24 cellular contexts compared by ENCODE assay signal in the genomic region with DNA sequence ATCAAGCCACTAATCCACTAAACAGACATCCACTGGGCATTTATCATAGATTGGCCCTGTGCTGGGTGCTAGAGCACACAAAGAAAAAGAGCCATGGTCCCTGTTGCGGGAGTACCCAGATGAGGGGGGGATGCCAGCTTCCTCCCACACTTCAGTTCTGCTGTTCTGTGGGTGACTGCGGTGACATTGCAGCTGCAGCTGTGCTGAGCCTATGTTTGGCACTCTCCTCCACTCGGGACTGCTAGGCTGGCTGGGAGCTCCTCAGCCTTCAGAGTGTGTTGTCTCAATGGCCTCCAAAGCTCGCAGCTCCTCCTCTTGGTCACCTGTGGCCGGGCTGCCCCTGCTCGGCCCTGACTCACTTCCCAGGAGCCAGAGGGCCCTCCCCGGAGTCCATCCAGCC.
DNase-seq lines count a peak whose midpoint lies in the region; ATAC-seq and TF ChIP-seq lines count a peak whose summit lies in the region.
"Had no signal": no experiment of that assay in that cellular context is flagged by ENCODE, and none has a peak within 500 bp of the region (broad histone marks: within the 10 kb centered on the region; RNA-seq: fewer than 3 reads in every experiment).

No MANE protein-coding gene starts in this region.

- peak; percentile 7 for DNase-seq in myocyte (ENCODE audit: low read depth)
- peak; percentile 22 for DNase-seq in osteoblast (ENCODE audit: insufficient read length, low spot score, missing footprints)
- DNase-seq in head of caudate nucleus, result no peak
- no peak for DNase-seq in activated naive CD8-positive, alpha-beta T cell treated with anti-CD3 and anti-CD28 coated beads for 36 hours
- DNase-seq: 8988T; ACHN; BE2C; C1 segment of cervical spinal cord; CD4-positive, alpha-beta memory T cell; CD4-positive, CD25-positive, alpha-beta regulatory T cell; CD8-positive, alpha-beta memory T cell; COR-L47; DMS 273 treated with DMSO at 0.1 percent for 48 hours; DMS153; DMS53; DMS79; DND-41; EL; GDM1 had no signal

- no peak overlapping the region for H2AFZ ChIP-seq in osteoblast (ENCODE audit: low read length)

- no peaks in the 10 kb centered on the region for H3K4me1 Mint-ChIP-seq in activated naive CD8-positive, alpha-beta T cell treated with anti-CD3 and anti-CD28 coated beads for 36 hours
- H3K4me1 Mint-ChIP-seq: CD14-positive monocyte; CD4-positive, alpha-beta memory T cell; CD8-positive, alpha-beta memory T cell had no signal

- H3K27ac ChIP-seq in BLaER1 treated with 17β-estradiol and CSF1 and Interleukin-3, amounts not matched to agents 10 nM and 100 nM, result no peak overlapping the region
- H3K27ac ChIP-seq in osteoblast (ENCODE audit: low read depth, low read length), result no peak overlapping the region

- H3K36me3 Mint-ChIP-seq in activated naive CD8-positive, alpha-beta T cell treated with anti-CD3 and anti-CD28 coated beads for 36 hours, result no peaks in the 10 kb centered on the region
- H3K36me3 Mint-ChIP-seq: CD14-positive monocyte; CD4-positive, alpha-beta memory T cell; CD4-positive, CD25-positive, alpha-beta regulatory T cell; CD8-positive, alpha-beta memory T cell had no signal

- H3K27me3 Mint-ChIP-seq in activated naive CD8-positive, alpha-beta T cell treated with anti-CD3 and anti-CD28 coated beads for 36 hours, result no peaks in the 10 kb centered on the region
- H3K27me3 Mint-ChIP-seq: CD4-positive, alpha-beta memory T cell; CD4-positive, CD25-positive, alpha-beta regulatory T cell; CD8-positive, alpha-beta memory T cell had no signal

- peaks cover 0 to 4% (median 0%) of the 10 kb centered on the region in 11 experiments; a peak in 2 of 22 replicates for H4K20me1 ChIP-seq in BLaER1 treated with 17β-estradiol and CSF1 and Interleukin-3, amounts not matched to agents 10 nM and 100 nM
- no peaks in the 10 kb centered on the region for H4K20me1 ChIP-seq in osteoblast (ENCODE audit: insufficient read depth, low read length)

- H3K4me3 Mint-ChIP-seq in activated naive CD8-positive, alpha-beta T cell treated with anti-CD3 and anti-CD28 coated beads for 36 hours, result no peak overlapping the region
- H3K4me3 Mint-ChIP-seq: CD14-positive monocyte; CD4-positive, CD25-positive, alpha-beta regulatory T cell; CD8-positive, alpha-beta memory T cell had no signal

- no peak overlapping the region for H3K27ac Mint-ChIP-seq in activated naive CD8-positive, alpha-beta T cell treated with anti-CD3 and anti-CD28 coated beads for 36 hours
- H3K27ac Mint-ChIP-seq: CD14-positive monocyte; CD4-positive, alpha-beta memory T cell; CD4-positive, CD25-positive, alpha-beta regulatory T cell; CD8-positive, alpha-beta memory T cell had no signal

- peaks cover 98 to 100% (median 100%) of the 10 kb centered on the region in 11 experiments for H3K27me3 ChIP-seq in BLaER1 treated with 17β-estradiol and CSF1 and Interleukin-3, amounts not matched to agents 10 nM and 100 nM
- no peaks in the 10 kb centered on the region for H3K27me3 ChIP-seq in osteoblast (ENCODE audit: insufficient read depth, low read length)
- H3K27me3 ChIP-seq: BE2C had no signal

- TF ChIP-seq CTCF in osteoblast (IDR thresholded peaks at IDR 0.05; ENCODE audit: extremely low read depth, low read depth, low read length), result no peak

- peaks cover 0 to 37% (median 21%) of the 10 kb centered on the region in 10 experiments; a peak in 14 of 20 replicates for H3K4me1 ChIP-seq in BLaER1 treated with 17β-estradiol and CSF1 and Interleukin-3, amounts not matched to agents 10 nM and 100 nM
- H3K4me1 ChIP-seq in osteoblast (ENCODE audit: insufficient read depth, low read length), result peaks cover 18% of the 10 kb centered on the region
- H3K4me1 ChIP-seq: BE2C had no signal

- intact Hi-C loops in head of caudate nucleus (cut with DNase I), result no loop called here

- H3K79me2 ChIP-seq in osteoblast (ENCODE audit: insufficient read depth, low read length), result no peaks in the 10 kb centered on the region

- peak overlapping the region in 8 of 11 experiments; percentile 24 to 50 (median 37); a peak in 15 of 22 replicates for H3K4me2 ChIP-seq in BLaER1 treated with 17β-estradiol and CSF1 and Interleukin-3, amounts not matched to agents 10 nM and 100 nM
- no peak overlapping the region for H3K4me2 ChIP-seq in osteoblast (ENCODE audit: insufficient read depth, low read length)

- H3K4me3 ChIP-seq in BLaER1 treated with 17β-estradiol and CSF1 and Interleukin-3, amounts not matched to agents 10 nM and 100 nM, result no peak overlapping the region
- H3K4me3 ChIP-seq in osteoblast (ENCODE audit: insufficient read depth, low read length), result no peak overlapping the region
- H3K4me3 ChIP-seq: GM12878 had no signal

- H3K9me3 Mint-ChIP-seq in activated naive CD8-positive, alpha-beta T cell treated with anti-CD3 and anti-CD28 coated beads for 36 hours, result no peaks in the 10 kb centered on the region
- H3K9me3 Mint-ChIP-seq: CD14-positive monocyte; CD4-positive, alpha-beta memory T cell had no signal

- no peaks in the 10 kb centered on the region for H3K36me3 ChIP-seq in BLaER1 treated with 17β-estradiol and CSF1 and Interleukin-3, amounts not matched to agents 10 nM and 100 nM
- H3K36me3 ChIP-seq in osteoblast (ENCODE audit: insufficient read depth, low read length), result no peaks in the 10 kb centered on the region
- H3K36me3 ChIP-seq: BE2C had no signal

- no peak for ATAC-seq in GM21737 (IDR thresholded peaks at IDR 0.05; ENCODE audit: unreplicated experiment)
- ATAC-seq in HG03097 (IDR thresholded peaks at IDR 0.05; ENCODE audit: low FRiP score, unreplicated experiment), result no peak
- ATAC-seq: GM12878 had no signal

- no peak overlapping the region for H3K9ac ChIP-seq in BLaER1 treated with 17β-estradiol and CSF1 and Interleukin-3, amounts not matched to agents 10 nM and 100 nM

- peaks cover 0 to 6% (median 0%) of the 10 kb centered on the region in 11 experiments; a peak in 1 of 22 replicates for H3K9me3 ChIP-seq in BLaER1 treated with 17β-estradiol and CSF1 and Interleukin-3, amounts not matched to agents 10 nM and 100 nM (replicated peaks in 1 of 11)
- H3K9me3 ChIP-seq in osteoblast (ENCODE audit: low read depth, low read length), result no peaks in the 10 kb centered on the region
- H3K9me3 ChIP-seq: BE2C had no signal

Comparison
In these comparisons a context has a peak if more than half of its experiments do, and no peak if none do; other contexts are left out.
1. DNase-seq: peak in myocyte (single experiment) and osteoblast (single experiment); none in head of caudate nucleus (0 of 42) and activated naive CD8-positive, alpha-beta T cell treated with anti-CD3 and anti-CD28 coated beads for 36 hours (single experiment).